ENCODE assay signal across 20 cellular contexts in genomic region chr11:88604255-88604654, GRCh38.
DNase-seq lines count a peak whose midpoint lies in the region; ATAC-seq and TF ChIP-seq lines count a peak whose summit lies in the region.
"Had no signal": no experiment of that assay in that cellular context is flagged by ENCODE, and none has a peak within 500 bp of the region (broad histone marks: within the 10 kb centered on the region; RNA-seq: fewer than 3 reads in every experiment).

No MANE protein-coding gene starts in this region.

- H3K4me1 ChIP-seq in skeletal muscle satellite cell (ENCODE audit: control insufficient read depth, insufficient read depth, low read length) = peaks cover 19% of the 10 kb centered on the region
- H3K4me1 ChIP-seq: gastrocnemius medialis, pancreas had no signal

- DNase-seq in EL (peak; percentile 44), astrocyte of the cerebellum (ENCODE audit: low read depth) (peak; percentile 13), fibroblast of villous mesenchyme (ENCODE audit: low read depth) (peak; percentile 30), KG1 (lab: John Stamatoyannopoulos, UW) (no peak), SIG-M5 treated with dmso at 0.1 percent for 504 hours (lab: John Stamatoyannopoulos, UW; ENCODE audit: unreplicated experiment) (no peak), DMS79 (lab: John Stamatoyannopoulos, UW) (no peak)
- DNase-seq: activated CD8-positive, alpha-beta T cell treated with anti-CD3 and anti-CD28 coated beads, Interleukin-2, amount 10 ng/mL, durations not matched to agents 7 days and 5 days; activated T-cell treated with anti-CD3 and anti-CD28 coated beads, Interleukin-2, amount 50 U/mL, for 48 hours; C1 segment of cervical spinal cord; central memory CD4-positive, alpha-beta T cell; effector memory CD4-positive, alpha-beta T cell; gastrocnemius medialis; left ventricle myocardium superior; NCI-H446; pancreas; SHP77 had no signal

- no peak overlapping the region for H3K9ac ChIP-seq in skeletal muscle satellite cell (ENCODE audit: low read depth, low read length)

- no peaks in the 10 kb centered on the region for H3K9me3 ChIP-seq in skeletal muscle satellite cell (replicated peaks; ENCODE audit: low read length)
- H3K9me3 ChIP-seq: gastrocnemius medialis, pancreas, thoracic aorta had no signal

- in situ Hi-C loops in astrocyte of the cerebellum (cut with HindIII; ENCODE audit: low sequenced_read_pairs) = no loop called here

- no peaks in the 10 kb centered on the region for H3K27me3 ChIP-seq in skeletal muscle satellite cell (ENCODE audit: control insufficient read depth, insufficient read depth, low read length)
- H3K27me3 ChIP-seq: gastrocnemius medialis, pancreas had no signal

- TF ChIP-seq CTCF in astrocyte of the cerebellum (IDR thresholded peaks at IDR 0.05; ENCODE audit: low read depth, low read length, missing control alignments) = no peak
- TF ChIP-seq CTCF in fibroblast of villous mesenchyme (IDR thresholded peaks at IDR 0.05; ENCODE audit: insufficient read depth, low read depth, low read length) = no peak

- peak overlapping the region; percentile 31 for H3K4me2 ChIP-seq in skeletal muscle satellite cell (ENCODE audit: low read length)

- no peaks in the 10 kb centered on the region for H3K36me3 ChIP-seq in skeletal muscle satellite cell (ENCODE audit: insufficient read depth, low read length)
- H3K36me3 ChIP-seq: gastrocnemius medialis, pancreas, thoracic aorta had no signal

- ATAC-seq in HG02852 (IDR thresholded peaks at IDR 0.05; ENCODE audit: unreplicated experiment) = no peak
- ATAC-seq: activated CD8-positive, alpha-beta T cell treated with anti-CD3 and anti-CD28 coated beads, Interleukin-2, amount 10 ng/mL, durations not matched to agents 7 days and 5 days; gastrocnemius medialis had no signal

- no peak overlapping the region for H3K4me3 ChIP-seq in astrocyte of the cerebellum (ENCODE audit: low read depth, low read length)
- no peak overlapping the region for H3K4me3 ChIP-seq in fibroblast of villous mesenchyme (ENCODE audit: low read depth, low read length)
- H3K4me3 ChIP-seq in skeletal muscle satellite cell (ENCODE audit: low read length) = no peak overlapping the region
- H3K4me3 ChIP-seq: gastrocnemius medialis, pancreas, skin epidermis, thoracic aorta had no signal

Comparison
In these comparisons a context has a peak if more than half of its experiments do, and no peak if none do; other contexts are left out.
1. DNase-seq: peak in EL (single experiment), astrocyte of the cerebellum (single experiment) and fibroblast of villous mesenchyme (single experiment); none in KG1 (single experiment), SIG-M5 treated with dmso at 0.1 percent for 504 hours (single experiment) and DMS79 (single experiment).